In the genomic region with DNA sequence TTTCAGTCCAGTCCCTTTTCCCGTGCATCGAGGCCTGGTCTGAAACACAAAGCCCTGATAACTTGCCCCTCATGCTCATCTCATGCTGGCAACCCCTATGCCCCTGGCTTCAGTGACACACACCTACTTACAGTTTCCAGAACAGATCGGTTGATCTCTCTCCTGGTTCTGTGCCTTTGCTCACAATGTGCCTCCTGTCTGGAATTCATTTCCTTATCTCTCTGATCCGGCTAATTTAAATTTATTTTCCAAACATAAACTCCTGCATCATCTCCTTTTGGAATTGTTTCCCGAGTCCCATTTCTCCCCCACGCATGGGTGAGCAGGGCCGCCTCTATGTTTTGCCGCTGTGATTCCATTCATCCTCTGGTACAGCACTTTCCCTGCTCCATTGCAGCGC, we compare ENCODE assay signal across 2 cellular contexts.
TF ChIP-seq lines count a peak whose summit lies in the region.

No MANE protein-coding gene starts in this region.

TF ChIP-seq in SK-N-SH, 30 proteins besides CTCF, POLR2A, EP300 and RAD21 (continued from another document):
- TF ChIP-seq, protein P1, sequence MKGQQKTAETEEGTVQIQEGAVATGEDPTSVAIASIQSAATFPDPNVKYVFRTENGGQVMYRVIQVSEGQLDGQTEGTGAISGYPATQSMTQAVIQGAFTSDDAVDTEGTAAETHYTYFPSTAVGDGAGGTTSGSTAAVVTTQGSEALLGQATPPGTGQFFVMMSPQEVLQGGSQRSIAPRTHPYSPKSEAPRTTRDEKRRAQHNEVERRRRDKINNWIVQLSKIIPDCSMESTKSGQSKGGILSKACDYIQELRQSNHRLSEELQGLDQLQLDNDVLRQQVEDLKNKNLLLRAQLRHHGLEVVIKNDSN (IDR thresholded peaks at IDR 0.05; ENCODE audit: borderline replicate concordance, low read depth) = no peak
- TF ChIP-seq, protein P2, sequence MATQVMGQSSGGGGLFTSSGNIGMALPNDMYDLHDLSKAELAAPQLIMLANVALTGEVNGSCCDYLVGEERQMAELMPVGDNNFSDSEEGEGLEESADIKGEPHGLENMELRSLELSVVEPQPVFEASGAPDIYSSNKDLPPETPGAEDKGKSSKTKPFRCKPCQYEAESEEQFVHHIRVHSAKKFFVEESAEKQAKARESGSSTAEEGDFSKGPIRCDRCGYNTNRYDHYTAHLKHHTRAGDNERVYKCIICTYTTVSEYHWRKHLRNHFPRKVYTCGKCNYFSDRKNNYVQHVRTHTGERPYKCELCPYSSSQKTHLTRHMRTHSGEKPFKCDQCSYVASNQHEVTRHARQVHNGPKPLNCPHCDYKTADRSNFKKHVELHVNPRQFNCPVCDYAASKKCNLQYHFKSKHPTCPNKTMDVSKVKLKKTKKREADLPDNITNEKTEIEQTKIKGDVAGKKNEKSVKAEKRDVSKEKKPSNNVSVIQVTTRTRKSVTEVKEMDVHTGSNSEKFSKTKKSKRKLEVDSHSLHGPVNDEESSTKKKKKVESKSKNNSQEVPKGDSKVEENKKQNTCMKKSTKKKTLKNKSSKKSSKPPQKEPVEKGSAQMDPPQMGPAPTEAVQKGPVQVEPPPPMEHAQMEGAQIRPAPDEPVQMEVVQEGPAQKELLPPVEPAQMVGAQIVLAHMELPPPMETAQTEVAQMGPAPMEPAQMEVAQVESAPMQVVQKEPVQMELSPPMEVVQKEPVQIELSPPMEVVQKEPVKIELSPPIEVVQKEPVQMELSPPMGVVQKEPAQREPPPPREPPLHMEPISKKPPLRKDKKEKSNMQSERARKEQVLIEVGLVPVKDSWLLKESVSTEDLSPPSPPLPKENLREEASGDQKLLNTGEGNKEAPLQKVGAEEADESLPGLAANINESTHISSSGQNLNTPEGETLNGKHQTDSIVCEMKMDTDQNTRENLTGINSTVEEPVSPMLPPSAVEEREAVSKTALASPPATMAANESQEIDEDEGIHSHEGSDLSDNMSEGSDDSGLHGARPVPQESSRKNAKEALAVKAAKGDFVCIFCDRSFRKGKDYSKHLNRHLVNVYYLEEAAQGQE (IDR thresholded peaks at IDR 0.05; ENCODE audit: low read depth, low read length) = no peak
- TF ChIP-seq NFIC (IDR thresholded peaks at IDR 0.05; ENCODE audit: borderline replicate concordance) (no peak), NRF1 (IDR thresholded peaks at IDR 0.05; ENCODE audit: low read depth, low read length) (no peak), MXI1 (IDR thresholded peaks at IDR 0.05; ENCODE audit: low read depth, low read length) (no peak), EZH2phosphoT487 (IDR thresholded peaks at IDR 0.05; ENCODE audit: borderline replicate concordance, low read depth) (no peak)
- TF ChIP-seq, protein P3, sequence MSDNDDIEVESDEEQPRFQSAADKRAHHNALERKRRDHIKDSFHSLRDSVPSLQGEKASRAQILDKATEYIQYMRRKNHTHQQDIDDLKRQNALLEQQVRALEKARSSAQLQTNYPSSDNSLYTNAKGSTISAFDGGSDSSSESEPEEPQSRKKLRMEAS (IDR thresholded peaks at IDR 0.05; ENCODE audit: low read depth) = no peak
TF ChIP-seq in SK-N-SH: peak in this region for 0.

TF ChIP-seq in SK-N-SH treated with all-trans-retinoic acid at 6 μM for 48 hours, 23 proteins besides CTCF, POLR2A, EP300 and RAD21 (continued from another document):
- TF ChIP-seq, protein P4, sequence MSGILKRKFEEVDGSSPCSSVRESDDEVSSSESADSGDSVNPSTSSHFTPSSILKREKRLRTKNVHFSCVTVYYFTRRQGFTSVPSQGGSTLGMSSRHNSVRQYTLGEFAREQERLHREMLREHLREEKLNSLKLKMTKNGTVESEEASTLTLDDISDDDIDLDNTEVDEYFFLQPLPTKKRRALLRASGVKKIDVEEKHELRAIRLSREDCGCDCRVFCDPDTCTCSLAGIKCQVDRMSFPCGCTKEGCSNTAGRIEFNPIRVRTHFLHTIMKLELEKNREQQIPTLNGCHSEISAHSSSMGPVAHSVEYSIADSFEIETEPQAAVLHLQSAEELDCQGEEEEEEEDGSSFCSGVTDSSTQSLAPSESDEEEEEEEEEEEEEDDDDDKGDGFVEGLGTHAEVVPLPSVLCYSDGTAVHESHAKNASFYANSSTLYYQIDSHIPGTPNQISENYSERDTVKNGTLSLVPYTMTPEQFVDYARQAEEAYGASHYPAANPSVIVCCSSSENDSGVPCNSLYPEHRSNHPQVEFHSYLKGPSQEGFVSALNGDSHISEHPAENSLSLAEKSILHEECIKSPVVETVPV (CRISPR knock-in tag; IDR thresholded peaks at IDR 0.05) = no peak
- no peak for TF ChIP-seq ISL1 (CRISPR knock-in tag; IDR thresholded peaks at IDR 0.05)
- no peak for TF ChIP-seq ARNTL (CRISPR knock-in tag; IDR thresholded peaks at IDR 0.05; ENCODE audit: borderline replicate concordance, low read depth)
- no peak for TF ChIP-seq ZFP30 (CRISPR knock-in tag; IDR thresholded peaks at IDR 0.05)
- TF ChIP-seq TOX (CRISPR knock-in tag; IDR thresholded peaks at IDR 0.05; ENCODE audit: borderline replicate concordance) = no peak
- TF ChIP-seq CSDC2 (CRISPR knock-in tag; IDR thresholded peaks at IDR 0.05) = no peak
- TF ChIP-seq OSR1 (CRISPR knock-in tag; IDR thresholded peaks at IDR 0.05) = no peak
- no peak for TF ChIP-seq SNAI2 (CRISPR knock-in tag; IDR thresholded peaks at IDR 0.05)
- no peak for TF ChIP-seq TCF4 (CRISPR knock-in tag; IDR thresholded peaks at IDR 0.05; ENCODE audit: borderline replicate concordance)
- TF ChIP-seq ESRRG (CRISPR knock-in tag; IDR thresholded peaks at IDR 0.05) = no peak
- TF ChIP-seq ZNF565 (CRISPR knock-in tag; conservative IDR thresholded peaks at IDR 0.05; ENCODE audit: low read depth) = no peak
- TF ChIP-seq RARB (CRISPR knock-in tag; IDR thresholded peaks at IDR 0.05) = no peak
- no peak for TF ChIP-seq BACH2 (CRISPR knock-in tag; IDR thresholded peaks at IDR 0.05; ENCODE audit: borderline replicate concordance)
